Comparison of ENCODE assay signal across 28 cellular contexts in genomic region chrX:100606753-100607152, GRCh38. TPM values are rescaled to one million over a fixed set of nuclear protein-coding genes. Genes with fewer than 3 reads are reported as not detected.
DNase-seq lines count a peak whose midpoint lies in the region; ATAC-seq and TF ChIP-seq lines count a peak whose summit lies in the region.
"Had no signal": no experiment of that assay in that cellular context is flagged by ENCODE, and none has a peak within 500 bp of the region (broad histone marks: within the 10 kb centered on the region; RNA-seq: fewer than 3 reads in every experiment).

No MANE protein-coding gene starts in this region.

- H3K4me3 ChIP-seq in endodermal cell (ENCODE audit: low read length), result no peak overlapping the region
- H3K4me3 ChIP-seq: HAP-1, transverse colon had no signal

- 80% methylated on average over 1 of the region's 1 CpG; no CpG with 5 or more reads in 1 of the 2 experiments for WGBS in endodermal cell (ENCODE audit: insufficient coverage in 1 of 2, insufficient read length in 1 of 2), 2 experiments

- TF ChIP-seq CTCF in endodermal cell (conservative IDR thresholded peaks at IDR 0.05), result no peak

- H3K27ac Mint-ChIP-seq in T-helper 17 cell (no peak overlapping the region), endodermal cell (no peak overlapping the region)
- H3K27ac Mint-ChIP-seq: activated naive CD4-positive, alpha-beta T cell treated with anti-CD3 and anti-CD28 coated beads, Interleukin-2, amount 50 U/mL, for 72 hours; activated T-helper 1 cell treated with anti-CD3 and anti-CD28 coated beads, Interleukin-12 subunit alpha, Interleukin-12 subunit beta, Interleukin-2, Interleukin-4 antibody, amounts not matched to agents 30 ng/mL and 10 ng/mL and 1 ng/mL, durations not matched to agents 14 hours and 24 hours and 36 hours; stimulated activated naive CD8-positive, alpha-beta T cell treated with anti-CD3 and anti-CD28 coated beads, Interleukin-15, amount 100 ng/mL, for 72 hours had no signal

- ATAC-seq in HG03565 (IDR thresholded peaks at IDR 0.05; ENCODE audit: unreplicated experiment), result peak; percentile 61
- ATAC-seq in T-helper 17 cell, result peak; percentile 37
- ATAC-seq in HG03457 (IDR thresholded peaks at IDR 0.05; ENCODE audit: unreplicated experiment), result no peak
- ATAC-seq: activated naive CD4-positive, alpha-beta T cell treated with anti-CD3 and anti-CD28 coated beads, Interleukin-2, amount 50 U/mL, for 72 hours; stimulated activated naive CD8-positive, alpha-beta T cell treated with anti-CD3 and anti-CD28 coated beads, Interleukin-15, amount 100 ng/mL, for 72 hours had no signal

- H3K4me1 ChIP-seq in endodermal cell (ENCODE audit: control insufficient read depth, insufficient read depth, low read length), result no peaks in the 10 kb centered on the region
- H3K4me1 ChIP-seq: transverse colon had no signal

- no peak overlapping the region for H3K27ac ChIP-seq in endodermal cell (ENCODE audit: low read depth, low read length)
- H3K27ac ChIP-seq: transverse colon had no signal

- H3K36me3 ChIP-seq in endodermal cell (ENCODE audit: control insufficient read depth, insufficient read depth, low read length), result no peaks in the 10 kb centered on the region
- H3K36me3 ChIP-seq: HAP-1, transverse colon had no signal

- H3K4me1 Mint-ChIP-seq in T-helper 17 cell (peaks cover 8% of the 10 kb centered on the region), endodermal cell (peaks cover 17% of the 10 kb centered on the region)
- H3K4me1 Mint-ChIP-seq: stimulated activated naive CD8-positive, alpha-beta T cell treated with anti-CD3 and anti-CD28 coated beads, Interleukin-15, amount 100 ng/mL, for 72 hours had no signal

- H3K9me3 ChIP-seq in T-helper 17 cell (ENCODE audit: control insufficient read depth, low read length, poor library complexity, severe bottlenecking), result no peaks in the 10 kb centered on the region
- H3K9me3 ChIP-seq in endodermal cell (ENCODE audit: control insufficient read depth, low read length), result no peaks in the 10 kb centered on the region
- H3K9me3 ChIP-seq: HAP-1, transverse colon had no signal

- H3K4me3 Mint-ChIP-seq in T-helper 17 cell, result no peak overlapping the region
- no peak overlapping the region for H3K4me3 Mint-ChIP-seq in endodermal cell
- H3K4me3 Mint-ChIP-seq: activated T-helper 1 cell treated with anti-CD3 and anti-CD28 coated beads, Interleukin-12 subunit alpha, Interleukin-12 subunit beta, Interleukin-2, Interleukin-4 antibody, amounts not matched to agents 30 ng/mL and 10 ng/mL and 1 ng/mL, durations not matched to agents 14 hours and 24 hours and 36 hours; stimulated activated naive CD8-positive, alpha-beta T cell treated with anti-CD3 and anti-CD28 coated beads, Interleukin-15, amount 100 ng/mL, for 72 hours had no signal

- H3K9me3 Mint-ChIP-seq in endodermal cell, result peaks cover 15% of the 10 kb centered on the region
- H3K9me3 Mint-ChIP-seq: activated naive CD4-positive, alpha-beta T cell treated with anti-CD3 and anti-CD28 coated beads, Interleukin-2, amount 50 U/mL, for 72 hours; activated T-helper 1 cell treated with anti-CD3 and anti-CD28 coated beads, Interleukin-12 subunit alpha, Interleukin-12 subunit beta, Interleukin-2, Interleukin-4 antibody, amounts not matched to agents 30 ng/mL and 10 ng/mL and 1 ng/mL, durations not matched to agents 14 hours and 24 hours and 36 hours; stimulated activated naive CD8-positive, alpha-beta T cell treated with anti-CD3 and anti-CD28 coated beads, Interleukin-15, amount 100 ng/mL, for 72 hours had no signal

- DNase-seq in SIG-M5 treated with dmso at 0.1 percent for 504 hours (lab: John Stamatoyannopoulos, UW; ENCODE audit: unreplicated experiment), result peak; percentile 28
- no peak for DNase-seq in SIG-M5 (lab: John Stamatoyannopoulos, UW)
- DNase-seq in T-helper 17 cell, result no peak
- no peak for DNase-seq in NCI-H2081 (lab: John Stamatoyannopoulos, UW)
- DNase-seq in endodermal cell, result no peak
- no peak for DNase-seq in cerebellum (ENCODE audit: low spot score)
- DNase-seq: 8988T; activated CD4-positive, alpha-beta T cell treated with anti-CD3 and anti-CD28 coated beads for 48 hours; aorta; caudate nucleus; dermis blood vessel endothelial cell; DND-41; head of caudate nucleus; Karpas-422; mesenchymal stem cell; NCI-H1105 treated with DMSO at 0.1 percent for 48 hours; NCI-H2107; NCI-H510A; occipital lobe; stimulated activated CD4-positive, alpha-beta T cell treated with anti-CD3 and anti-CD28 coated beads, Interleukin-4, amount 100 ng/mL, for 24 hours; stimulated activated naive CD8-positive, alpha-beta T cell treated with anti-CD3 and anti-CD28 coated beads, Interleukin-15, amount 100 ng/mL, for 72 hours; transverse colon had no signal

- no peak overlapping the region for H3K9ac ChIP-seq in endodermal cell (ENCODE audit: extremely low read depth, low read length, poor library complexity, severe bottlenecking)

- H3K27me3 ChIP-seq in endodermal cell (ENCODE audit: control insufficient read depth, insufficient read depth, low read length, poor library complexity, severe bottlenecking), result no peaks in the 10 kb centered on the region
- H3K27me3 ChIP-seq: transverse colon had no signal

- H3K36me3 Mint-ChIP-seq in T-helper 17 cell (ENCODE audit: low read depth) (peaks cover 3% of the 10 kb centered on the region), endodermal cell (ENCODE audit: low read depth) (no peaks in the 10 kb centered on the region)
- H3K36me3 Mint-ChIP-seq: activated naive CD4-positive, alpha-beta T cell treated with anti-CD3 and anti-CD28 coated beads, Interleukin-2, amount 50 U/mL, for 72 hours had no signal

- H3K27me3 Mint-ChIP-seq in T-helper 17 cell (peaks cover 6% of the 10 kb centered on the region), endodermal cell (ENCODE audit: insufficient read depth) (no peaks in the 10 kb centered on the region)

RNA-seq across cellular contexts. Expression of gene TNMD, which starts 22.0 kb away (rescaled TPM):
- total RNA-seq in T-helper 17 cell, result not detected
- 1 to 10 TPM in 1 of 2 donors, under 1 TPM in 1; 0.33 to 5.0 TPM for total RNA-seq in endodermal cell
- 0.18 TPM for polyA plus RNA-seq in endodermal cell (2013, experiment 1 of 2)
- 0.33 TPM for polyA plus RNA-seq in endodermal cell (2013, experiment 2 of 2)
- total RNA-seq in cerebellum, result not detected
- total RNA-seq: activated naive CD4-positive, alpha-beta T cell treated with anti-CD3 and anti-CD28 coated beads, Interleukin-2, amount 50 U/mL, for 72 hours; activated T-helper 1 cell treated with anti-CD3 and anti-CD28 coated beads, Interleukin-12 subunit alpha, Interleukin-12 subunit beta, Interleukin-2, Interleukin-4 antibody, amounts not matched to agents 30 ng/mL and 10 ng/mL and 1 ng/mL, durations not matched to agents 14 hours and 24 hours and 36 hours; dermis blood vessel endothelial cell; myocyte; occipital lobe had no signal
- polyA plus RNA-seq: aorta had no signal

RNA-seq across cellular contexts. Expression of gene TSPAN6, which starts 29.9 kb away (rescaled TPM):
- 1 to 10 TPM in 1 of 2 donors, under 1 TPM in 1; 0.68 to 1.2 TPM for total RNA-seq in T-helper 17 cell
- 10 to 100 TPM; 60.4 to 77.7 TPM for total RNA-seq in endodermal cell
- polyA plus RNA-seq in endodermal cell (2013, experiment 1 of 2), result 99.6 TPM
- 90.0 TPM for polyA plus RNA-seq in endodermal cell (2013, experiment 2 of 2)
- total RNA-seq in cerebellum, result 34.5 TPM
- total RNA-seq: activated T-helper 1 cell treated with anti-CD3 and anti-CD28 coated beads, Interleukin-12 subunit alpha, Interleukin-12 subunit beta, Interleukin-2, Interleukin-4 antibody, amounts not matched to agents 30 ng/mL and 10 ng/mL and 1 ng/mL, durations not matched to agents 14 hours and 24 hours and 36 hours had no signal

RNA-seq across cellular contexts. Expression of gene SRPX2, which starts 37.2 kb away (rescaled TPM):
- not detected for total RNA-seq in T-helper 17 cell
- total RNA-seq in endodermal cell, result under 1 TPM in 1 of 2 donors, not detected in 1; 0.44 TPM
- 0.61 TPM for polyA plus RNA-seq in endodermal cell (2013, experiment 1 of 2)
- 1.2 TPM for polyA plus RNA-seq in endodermal cell (2013, experiment 2 of 2)
- 1.4 TPM for total RNA-seq in cerebellum
- total RNA-seq: activated naive CD4-positive, alpha-beta T cell treated with anti-CD3 and anti-CD28 coated beads, Interleukin-2, amount 50 U/mL, for 72 hours; activated T-helper 1 cell treated with anti-CD3 and anti-CD28 coated beads, Interleukin-12 subunit alpha, Interleukin-12 subunit beta, Interleukin-2, Interleukin-4 antibody, amounts not matched to agents 30 ng/mL and 10 ng/mL and 1 ng/mL, durations not matched to agents 14 hours and 24 hours and 36 hours had no signal

Comparison
In these comparisons a context has a peak if more than half of its experiments do, and no peak if none do; other contexts are left out.
1. RNA of gene TSPAN6, which starts 29.9 kb away (total RNA-seq): 60.4 to 77.7 TPM in endodermal cell and 34.5 TPM in cerebellum (single experiment); 0.68 to 1.2 TPM in T-helper 17 cell; every median in the first group is over 10 times any median in the second.